1 cellular context compared by ENCODE assay signal in genomic region chr7:35802102-35802466, GRCh38.
TF ChIP-seq lines count a peak whose summit lies in the region.

No MANE protein-coding gene starts in this region.

TF ChIP-seq in GM23338, 12 proteins besides CTCF, POLR2A, EP300 and RAD21 (continued from another document):
- no peak for TF ChIP-seq REST (IDR thresholded peaks at IDR 0.05; ENCODE audit: unreplicated experiment)
- TF ChIP-seq EZH2 (IDR thresholded peaks at IDR 0.05; ENCODE audit: low read depth, unreplicated experiment) = no peak
- TF ChIP-seq EZH2phosphoT487 (IDR thresholded peaks at IDR 0.05; ENCODE audit: unreplicated experiment) = no peak
- TF ChIP-seq POLR2AphosphoS5 (IDR thresholded peaks at IDR 0.05; ENCODE audit: low read depth) = no peak
- TF ChIP-seq JUNB (IDR thresholded peaks at IDR 0.05; ENCODE audit: unreplicated experiment) = no peak
TF ChIP-seq in GM23338: peak in this region for 0.
